ENCODE assay signal across 24 cellular contexts in genomic region chr19:22332924-22333323, GRCh38. TPM values are rescaled to one million over a fixed set of nuclear protein-coding genes. Genes with fewer than 3 reads are reported as not detected.
"Had no signal": no experiment of that assay in that cellular context is flagged by ENCODE, and none has a peak within 500 bp of the region (broad histone marks: within the 10 kb centered on the region; RNA-seq: fewer than 3 reads in every experiment).

No MANE protein-coding gene starts in this region.

- H3K27me3 Mint-ChIP-seq: activated B cell treated with CpG ODN at 0.5 μM for 24 hours; activated CD4-positive, alpha-beta T cell treated with anti-CD3 and anti-CD28 coated beads, Interleukin-2, amount 10 ng/mL, durations not matched to agents 7 days and 5 days; brain; stimulated activated naive B cell treated with anti-CD40 and anti-IgM and Interleukin-4, amounts not matched to agents 10 μg/mL and 1 μg/mL and 100 μg/mL, for 72 hours; T-helper 17 cell had no signal

- H3K4me1 ChIP-seq: left ventricle myocardium inferior, psoas muscle, right lobe of liver, spleen had no signal

- H3K27ac ChIP-seq: dorsolateral prefrontal cortex, left ventricle myocardium inferior, psoas muscle, right lobe of liver, spleen had no signal

- H3K27me3 ChIP-seq: right lobe of liver, spleen had no signal

- H3K27ac Mint-ChIP-seq: activated B cell treated with CpG ODN at 0.5 μM for 24 hours; activated CD4-positive, alpha-beta T cell treated with anti-CD3 and anti-CD28 coated beads, Interleukin-2, amount 10 ng/mL, durations not matched to agents 7 days and 5 days; activated naive CD4-positive, alpha-beta T cell treated with anti-CD3 and anti-CD28 coated beads, Interleukin-2, amount 50 U/mL, for 72 hours; brain; nephron progenitor cell; stimulated activated naive B cell treated with anti-CD40 and anti-IgM and Interleukin-4, amounts not matched to agents 10 μg/mL and 1 μg/mL and 100 μg/mL, for 72 hours; T-helper 17 cell had no signal

- FAIRE-seq: islet of Langerhans had no signal

- H3K4me3 ChIP-seq: dorsolateral prefrontal cortex, left ventricle myocardium inferior, psoas muscle, right lobe of liver, spleen had no signal

- H3K4me1 Mint-ChIP-seq: activated B cell treated with CpG ODN at 0.5 μM for 24 hours; activated CD4-positive, alpha-beta T cell treated with anti-CD3 and anti-CD28 coated beads, Interleukin-2, amount 10 ng/mL, durations not matched to agents 7 days and 5 days; brain; nephron progenitor cell; stimulated activated naive B cell treated with anti-CD40 and anti-IgM and Interleukin-4, amounts not matched to agents 10 μg/mL and 1 μg/mL and 100 μg/mL, for 72 hours; T-helper 17 cell had no signal

- H3K36me3 ChIP-seq: left ventricle myocardium inferior, right lobe of liver, spleen had no signal

- H3K9me3 ChIP-seq: left ventricle myocardium inferior, psoas muscle, right lobe of liver had no signal

- DNase-seq: activated B cell treated with CpG ODN at 0.5 μM for 24 hours; activated CD4-positive, alpha-beta T cell treated with anti-CD3 and anti-CD28 coated beads, Interleukin-2, amount 10 ng/mL, durations not matched to agents 7 days and 5 days; activated effector memory CD4-positive, alpha-beta T cell treated with Interleukin-2 at 50 U/mL for 16 hours; activated T-cell treated with anti-CD3 and anti-CD28 coated beads, Interleukin-2, amount 50 U/mL, for 1 hour; amniotic stem cell; dorsolateral prefrontal cortex; foreskin melanocyte; head of caudate nucleus; left ventricle myocardium inferior; mesenchymal stem cell; nephron progenitor cell; psoas muscle; right lobe of liver; spleen; stimulated activated CD4-positive, alpha-beta T cell treated with anti-CD3 and anti-CD28 coated beads, Interleukin-2, amount 100 ng/mL, for 24 hours; stimulated activated naive B cell treated with anti-CD40 and anti-IgM and Interleukin-4, amounts not matched to agents 10 μg/mL and 1 μg/mL and 100 μg/mL, for 72 hours; substantia nigra; T-helper 17 cell had no signal

- H3K4me3 Mint-ChIP-seq: activated B cell treated with CpG ODN at 0.5 μM for 24 hours; activated CD4-positive, alpha-beta T cell treated with anti-CD3 and anti-CD28 coated beads, Interleukin-2, amount 10 ng/mL, durations not matched to agents 7 days and 5 days; brain; nephron progenitor cell; stimulated activated naive B cell treated with anti-CD40 and anti-IgM and Interleukin-4, amounts not matched to agents 10 μg/mL and 1 μg/mL and 100 μg/mL, for 72 hours; T-helper 17 cell had no signal

- ATAC-seq: activated naive CD4-positive, alpha-beta T cell treated with anti-CD3 and anti-CD28 coated beads, Interleukin-2, amount 50 U/mL, for 72 hours; esophagus mucosa; psoas muscle; right lobe of liver; stimulated activated naive B cell treated with anti-CD40 and anti-IgM and Interleukin-4, amounts not matched to agents 10 μg/mL and 1 μg/mL and 100 μg/mL, for 72 hours; T-helper 17 cell had no signal

- H3K36me3 Mint-ChIP-seq: brain; stimulated activated naive B cell treated with anti-CD40 and anti-IgM and Interleukin-4, amounts not matched to agents 10 μg/mL and 1 μg/mL and 100 μg/mL, for 72 hours had no signal

RNA-seq across cellular contexts. Expression of gene ZNF729, which starts 46.7 kb away (rescaled TPM):
- total RNA-seq: activated B cell treated with CpG ODN at 0.5 μM for 24 hours; activated CD4-positive, alpha-beta T cell treated with anti-CD3 and anti-CD28 coated beads, Interleukin-2, amount 10 ng/mL, durations not matched to agents 7 days and 5 days; activated naive CD4-positive, alpha-beta T cell treated with anti-CD3 and anti-CD28 coated beads, Interleukin-2, amount 50 U/mL, for 72 hours; chondrocyte; esophagus mucosa; left ventricle myocardium inferior; osteoblast; psoas muscle; right lobe of liver; spleen; T-helper 17 cell had no signal
- polyA plus RNA-seq: psoas muscle, spleen had no signal
